Comparison of ENCODE assay signal across 2 cellular contexts in the genomic region with DNA sequence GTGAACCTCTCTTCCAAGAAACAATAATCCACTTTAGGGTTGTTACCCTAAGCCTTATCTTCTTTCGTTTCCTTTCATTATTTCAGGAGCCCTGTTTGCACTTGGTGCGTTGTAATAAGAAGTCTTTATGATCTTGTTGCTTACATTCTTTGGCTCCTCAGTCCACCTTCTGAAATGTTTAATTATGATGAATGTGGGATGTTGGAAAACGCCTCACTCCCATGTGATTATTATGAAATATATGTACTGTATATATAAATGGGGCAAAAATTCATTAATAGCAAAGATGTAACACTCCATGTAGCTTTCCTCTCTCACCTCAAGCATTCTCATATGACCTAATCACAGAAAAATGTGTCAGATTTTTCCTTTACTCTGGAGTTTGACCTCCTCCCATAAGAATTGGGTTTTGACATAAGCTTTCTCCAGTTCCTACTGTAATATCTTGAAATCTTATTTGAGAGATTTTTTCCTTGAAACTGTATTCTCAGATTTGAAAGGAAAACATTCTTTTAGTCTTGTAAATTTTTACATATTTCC.
TF ChIP-seq lines count a peak whose summit lies in the region.

No MANE protein-coding gene starts in this region.

TF ChIP-seq in A549, 52 proteins besides CTCF, POLR2A, EP300 and RAD21 (continued from another document):
- TF ChIP-seq, protein P1, sequence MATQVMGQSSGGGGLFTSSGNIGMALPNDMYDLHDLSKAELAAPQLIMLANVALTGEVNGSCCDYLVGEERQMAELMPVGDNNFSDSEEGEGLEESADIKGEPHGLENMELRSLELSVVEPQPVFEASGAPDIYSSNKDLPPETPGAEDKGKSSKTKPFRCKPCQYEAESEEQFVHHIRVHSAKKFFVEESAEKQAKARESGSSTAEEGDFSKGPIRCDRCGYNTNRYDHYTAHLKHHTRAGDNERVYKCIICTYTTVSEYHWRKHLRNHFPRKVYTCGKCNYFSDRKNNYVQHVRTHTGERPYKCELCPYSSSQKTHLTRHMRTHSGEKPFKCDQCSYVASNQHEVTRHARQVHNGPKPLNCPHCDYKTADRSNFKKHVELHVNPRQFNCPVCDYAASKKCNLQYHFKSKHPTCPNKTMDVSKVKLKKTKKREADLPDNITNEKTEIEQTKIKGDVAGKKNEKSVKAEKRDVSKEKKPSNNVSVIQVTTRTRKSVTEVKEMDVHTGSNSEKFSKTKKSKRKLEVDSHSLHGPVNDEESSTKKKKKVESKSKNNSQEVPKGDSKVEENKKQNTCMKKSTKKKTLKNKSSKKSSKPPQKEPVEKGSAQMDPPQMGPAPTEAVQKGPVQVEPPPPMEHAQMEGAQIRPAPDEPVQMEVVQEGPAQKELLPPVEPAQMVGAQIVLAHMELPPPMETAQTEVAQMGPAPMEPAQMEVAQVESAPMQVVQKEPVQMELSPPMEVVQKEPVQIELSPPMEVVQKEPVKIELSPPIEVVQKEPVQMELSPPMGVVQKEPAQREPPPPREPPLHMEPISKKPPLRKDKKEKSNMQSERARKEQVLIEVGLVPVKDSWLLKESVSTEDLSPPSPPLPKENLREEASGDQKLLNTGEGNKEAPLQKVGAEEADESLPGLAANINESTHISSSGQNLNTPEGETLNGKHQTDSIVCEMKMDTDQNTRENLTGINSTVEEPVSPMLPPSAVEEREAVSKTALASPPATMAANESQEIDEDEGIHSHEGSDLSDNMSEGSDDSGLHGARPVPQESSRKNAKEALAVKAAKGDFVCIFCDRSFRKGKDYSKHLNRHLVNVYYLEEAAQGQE (IDR thresholded peaks at IDR 0.05) = no peak
- TF ChIP-seq MYC (IDR thresholded peaks at IDR 0.05; ENCODE audit: borderline replicate concordance, low read length) = no peak
- no peak for TF ChIP-seq ZC3H11A (IDR thresholded peaks at IDR 0.05)
- TF ChIP-seq CHD4 (IDR thresholded peaks at IDR 0.05; ENCODE audit: borderline replicate concordance) = no peak
- TF ChIP-seq NFE2L2 (conservative IDR thresholded peaks at IDR 0.05; ENCODE audit: low read length) = no peak
- no peak for TF ChIP-seq JUN (IDR thresholded peaks at IDR 0.05)
- no peak for TF ChIP-seq SREBF2 (IDR thresholded peaks at IDR 0.05)
TF ChIP-seq in A549: peak in this region for 0.

TF ChIP-seq in SK-N-SH, 30 proteins besides CTCF, POLR2A, EP300 and RAD21:
- TF ChIP-seq, protein P2, sequence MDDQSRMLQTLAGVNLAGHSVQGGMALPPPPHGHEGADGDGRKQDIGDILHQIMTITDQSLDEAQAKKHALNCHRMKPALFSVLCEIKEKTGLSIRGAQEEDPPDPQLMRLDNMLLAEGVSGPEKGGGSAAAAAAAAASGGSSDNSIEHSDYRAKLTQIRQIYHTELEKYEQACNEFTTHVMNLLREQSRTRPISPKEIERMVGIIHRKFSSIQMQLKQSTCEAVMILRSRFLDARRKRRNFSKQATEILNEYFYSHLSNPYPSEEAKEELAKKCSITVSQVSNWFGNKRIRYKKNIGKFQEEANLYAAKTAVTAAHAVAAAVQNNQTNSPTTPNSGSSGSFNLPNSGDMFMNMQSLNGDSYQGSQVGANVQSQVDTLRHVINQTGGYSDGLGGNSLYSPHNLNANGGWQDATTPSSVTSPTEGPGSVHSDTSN (IDR thresholded peaks at IDR 0.05) = no peak
- TF ChIP-seq MXI1 (IDR thresholded peaks at IDR 0.05; ENCODE audit: low read depth, low read length) (no peak), RFX5 (IDR thresholded peaks at IDR 0.05; ENCODE audit: low read length) (no peak), NFIC (IDR thresholded peaks at IDR 0.05; ENCODE audit: borderline replicate concordance) (no peak), FOXJ3 (CRISPR knock-in tag; IDR thresholded peaks at IDR 0.05) (no peak), JUND (IDR thresholded peaks at IDR 0.05) (no peak), RXRA (IDR thresholded peaks at IDR 0.05; ENCODE audit: borderline replicate concordance, low read depth) (no peak), FOSL2 (IDR thresholded peaks at IDR 0.05; ENCODE audit: borderline replicate concordance, low read depth) (no peak), NRF1 (IDR thresholded peaks at IDR 0.05; ENCODE audit: low read depth, low read length) (no peak), FOXM1 (IDR thresholded peaks at IDR 0.05; ENCODE audit: low read depth) (no peak), GATA2 (CRISPR knock-in tag; IDR thresholded peaks at IDR 0.05) (no peak), RCOR1 (IDR thresholded peaks at IDR 0.05; ENCODE audit: low read length) (no peak), SMC3 (IDR thresholded peaks at IDR 0.05; ENCODE audit: low read depth, low read length) (no peak), GABPA (IDR thresholded peaks at IDR 0.05; ENCODE audit: low read depth) (no peak), TEAD4 (IDR thresholded peaks at IDR 0.05; ENCODE audit: borderline replicate concordance, insufficient read depth) (no peak), CHD2 (IDR thresholded peaks at IDR 0.05; ENCODE audit: low read length, partially characterized antibody) (no peak), YY1 (IDR thresholded peaks at IDR 0.05; ENCODE audit: low read depth) (no peak)
- TF ChIP-seq, protein P3, sequence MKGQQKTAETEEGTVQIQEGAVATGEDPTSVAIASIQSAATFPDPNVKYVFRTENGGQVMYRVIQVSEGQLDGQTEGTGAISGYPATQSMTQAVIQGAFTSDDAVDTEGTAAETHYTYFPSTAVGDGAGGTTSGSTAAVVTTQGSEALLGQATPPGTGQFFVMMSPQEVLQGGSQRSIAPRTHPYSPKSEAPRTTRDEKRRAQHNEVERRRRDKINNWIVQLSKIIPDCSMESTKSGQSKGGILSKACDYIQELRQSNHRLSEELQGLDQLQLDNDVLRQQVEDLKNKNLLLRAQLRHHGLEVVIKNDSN (IDR thresholded peaks at IDR 0.05; ENCODE audit: borderline replicate concordance, low read depth) = no peak
- TF ChIP-seq, protein P1 (IDR thresholded peaks at IDR 0.05; ENCODE audit: low read depth, low read length) = no peak
- TF ChIP-seq, protein P4, sequence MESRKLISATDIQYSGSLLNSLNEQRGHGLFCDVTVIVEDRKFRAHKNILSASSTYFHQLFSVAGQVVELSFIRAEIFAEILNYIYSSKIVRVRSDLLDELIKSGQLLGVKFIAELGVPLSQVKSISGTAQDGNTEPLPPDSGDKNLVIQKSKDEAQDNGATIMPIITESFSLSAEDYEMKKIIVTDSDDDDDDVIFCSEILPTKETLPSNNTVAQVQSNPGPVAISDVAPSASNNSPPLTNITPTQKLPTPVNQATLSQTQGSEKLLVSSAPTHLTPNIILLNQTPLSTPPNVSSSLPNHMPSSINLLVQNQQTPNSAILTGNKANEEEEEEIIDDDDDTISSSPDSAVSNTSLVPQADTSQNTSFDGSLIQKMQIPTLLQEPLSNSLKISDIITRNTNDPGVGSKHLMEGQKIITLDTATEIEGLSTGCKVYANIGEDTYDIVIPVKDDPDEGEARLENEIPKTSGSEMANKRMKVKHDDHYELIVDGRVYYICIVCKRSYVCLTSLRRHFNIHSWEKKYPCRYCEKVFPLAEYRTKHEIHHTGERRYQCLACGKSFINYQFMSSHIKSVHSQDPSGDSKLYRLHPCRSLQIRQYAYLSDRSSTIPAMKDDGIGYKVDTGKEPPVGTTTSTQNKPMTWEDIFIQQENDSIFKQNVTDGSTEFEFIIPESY (IDR thresholded peaks at IDR 0.05; ENCODE audit: borderline replicate concordance, low read depth) = no peak
